Comparison of ENCODE assay signal across 24 cellular contexts in genomic region chr5:198516-198915, GRCh38. TPM values are rescaled to one million over a fixed set of nuclear protein-coding genes. Genes with fewer than 3 reads are reported as not detected.
A peak's percentile ranks its signal among the peaks of the same experiment; 100 is the strongest.
DNase-seq lines count a peak whose midpoint lies in the region; ATAC-seq and TF ChIP-seq lines count a peak whose summit lies in the region.
"Had no signal": no experiment of that assay in that cellular context is flagged by ENCODE, and none has a peak within 500 bp of the region (broad histone marks: within the 10 kb centered on the region; RNA-seq: fewer than 3 reads in every experiment).

No MANE protein-coding gene starts in this region.

- H2AK5ac ChIP-seq in neuronal stem cell (ENCODE audit: low read depth, low read length) (no peak overlapping the region), trophoblast cell (ENCODE audit: low read length) (no peak overlapping the region)

- H3K9me3 ChIP-seq in left ventricle myocardium inferior (replicated peaks): no peaks in the 10 kb centered on the region
- H3K9me3 ChIP-seq in neuronal stem cell (replicated peaks in 1 of 2; ENCODE audit: control insufficient read depth in 2 of 2, insufficient read depth in 1 of 2, low read depth in 1 of 2, low read length in 2 of 2): no peaks in the 10 kb centered on the region
- no peaks in the 10 kb centered on the region for H3K9me3 ChIP-seq in trophoblast cell (ENCODE audit: insufficient read depth, low read depth, low read length)

- H4K91ac ChIP-seq in neuronal stem cell (ENCODE audit: low read depth, low read length, poor library complexity) (no peak overlapping the region), trophoblast cell (ENCODE audit: low read depth, low read length) (no peak overlapping the region)

- H3K27me3 ChIP-seq in left ventricle myocardium inferior (ENCODE audit: low read depth) (no peaks in the 10 kb centered on the region), neuronal stem cell (ENCODE audit: control insufficient read depth in 3 of 3, insufficient read depth in 3 of 3, low read depth in 1 of 3, low read length in 3 of 3) (no peaks in the 10 kb centered on the region), trophoblast cell (ENCODE audit: insufficient read depth, low read length) (no peaks in the 10 kb centered on the region)

- H2BK12ac ChIP-seq in neuronal stem cell (ENCODE audit: low read length) (no peak overlapping the region), trophoblast cell (ENCODE audit: low read length) (no peak overlapping the region)

- H3K4me1 Mint-ChIP-seq in chondrocyte (ENCODE audit: low read depth): no peaks in the 10 kb centered on the region
- H3K4me1 Mint-ChIP-seq: CD4-positive, alpha-beta memory T cell had no signal

- H2AFZ ChIP-seq in neuronal stem cell (ENCODE audit: low read length) (no peak overlapping the region), trophoblast cell (ENCODE audit: insufficient read depth, low read length, poor library complexity) (no peak overlapping the region)
- H2AFZ ChIP-seq: GM23338 had no signal

- peaks cover 2% of the 10 kb centered on the region for H3K79me2 ChIP-seq in trophoblast cell (ENCODE audit: control insufficient read depth, insufficient read depth, low read length, poor library complexity)

- TF ChIP-seq CTCF in left ventricle myocardium inferior (IDR thresholded peaks at IDR 0.05; ENCODE audit: borderline replicate concordance) (no peak), chondrocyte (IDR thresholded peaks at IDR 0.05) (no peak)

- H3K9ac ChIP-seq in neuronal stem cell (ENCODE audit: low read depth, low read length, poor library complexity) (no peak overlapping the region), trophoblast cell (ENCODE audit: low read length) (no peak overlapping the region)

- H3K36me3 ChIP-seq in left ventricle myocardium inferior (peaks cover 8% of the 10 kb centered on the region), neuronal stem cell (replicated peaks in 1 of 2; ENCODE audit: control insufficient read depth in 2 of 2, insufficient read depth in 2 of 2, low read length in 2 of 2) (peaks cover 3 to 16% of the 10 kb centered on the region in 2 donors), trophoblast cell (ENCODE audit: control insufficient read depth in 1 of 2, insufficient read depth in 2 of 2, low read length in 2 of 2) (peaks cover 4 to 6% of the 10 kb centered on the region in 2 experiments)

- no peak for ATAC-seq in Right ventricle myocardium inferior
- no peak for ATAC-seq in GM18517 (IDR thresholded peaks at IDR 0.05; ENCODE audit: unreplicated experiment)
- ATAC-seq: GM23338 had no signal

- H3K4me3 ChIP-seq in left ventricle myocardium inferior (no peak overlapping the region), neuronal stem cell (ENCODE audit: low read length in 2 of 2) (no peak overlapping the region), trophoblast cell (ENCODE audit: low read depth, low read length) (no peak overlapping the region)
- H3K4me3 ChIP-seq: GM23338, SK-N-MC had no signal

- H3K9me3 Mint-ChIP-seq in chondrocyte (ENCODE audit: low read depth): no peaks in the 10 kb centered on the region
- H3K9me3 Mint-ChIP-seq: CD4-positive, alpha-beta memory T cell; GM23338 had no signal

- H3K27ac ChIP-seq in left ventricle myocardium inferior (replicated peaks) (peak overlapping the region; percentile 72), neuronal stem cell (replicated peaks; ENCODE audit: low read length) (no peak overlapping the region), trophoblast cell (ENCODE audit: low read depth, low read length) (no peak overlapping the region)
- H3K27ac ChIP-seq: SK-N-MC had no signal

- H3K14ac ChIP-seq in neuronal stem cell (ENCODE audit: low read length) (no peak overlapping the region), trophoblast cell (ENCODE audit: low read length) (no peak overlapping the region)

- H3K27ac Mint-ChIP-seq in chondrocyte (ENCODE audit: unreplicated experiment): no peak overlapping the region
- H3K27ac Mint-ChIP-seq: CD4-positive, alpha-beta memory T cell; GM23338 had no signal

- DNase-seq in left ventricle myocardium inferior: no peak
- DNase-seq in Right ventricle myocardium inferior (ENCODE audit: missing footprints): no peak
- DNase-seq in chondrocyte (ENCODE audit: low spot score): peak; percentile 83
- no peak for DNase-seq in neuronal stem cell (ENCODE audit: low spot score)
- no peak for DNase-seq in trophoblast cell
- DNase-seq in HT-29 (ENCODE audit: low spot score): no peak
- DNase-seq: CD4-positive, alpha-beta memory T cell; COR-L47; HCEC 1CT; Karpas-422; NCI-H1092; NCI-H1417 treated with DMSO at 0.1 percent for 48 hours; NCI-H1694 treated with DMSO at 0.1 percent for 48 hours; NCI-H2081; NCI-H2227 treated with DMSO at 0.1 percent for 48 hours; NCI-H526 treated with DMSO at 0.1 percent for 48 hours; RPMI8226; SIG-M5 had no signal

- no peak overlapping the region for H4K8ac ChIP-seq in neuronal stem cell (ENCODE audit: low read depth, low read length)
- no peak overlapping the region for H4K8ac ChIP-seq in trophoblast cell (ENCODE audit: low read depth, low read length)

- H2BK15ac ChIP-seq in neuronal stem cell (ENCODE audit: low read length): no peak overlapping the region

- H3K4ac ChIP-seq in neuronal stem cell (ENCODE audit: low read length) (no peak overlapping the region), trophoblast cell (ENCODE audit: low read depth, low read length) (no peak overlapping the region)

- H3K4me1 ChIP-seq in left ventricle myocardium inferior (peaks cover 59% of the 10 kb centered on the region), neuronal stem cell (ENCODE audit: control insufficient read depth in 2 of 2, insufficient read depth in 1 of 2, low read depth in 1 of 2, low read length in 2 of 2) (peaks cover 7 to 8% of the 10 kb centered on the region in 2 donors), trophoblast cell (ENCODE audit: control insufficient read depth in 1 of 2, insufficient read depth in 2 of 2, low read length in 2 of 2) (no peaks in the 10 kb centered on the region)

- intact Hi-C loops in left ventricle myocardium inferior (cut with micrococcal nuclease): no loop called here
- intact Hi-C loops in Right ventricle myocardium inferior (cut with DNase I): no loop called here

- H2BK5ac ChIP-seq in neuronal stem cell (ENCODE audit: low read length): peak overlapping the region; percentile 48
- H2BK5ac ChIP-seq in trophoblast cell (ENCODE audit: low read depth, low read length, poor library complexity): no peak overlapping the region

- no peak overlapping the region for H4K12ac ChIP-seq in trophoblast cell (ENCODE audit: low read depth, low read length)

- peaks cover 5% of the 10 kb centered on the region for H3K36me3 Mint-ChIP-seq in chondrocyte (ENCODE audit: low read depth)

- H3K27me3 Mint-ChIP-seq in chondrocyte (ENCODE audit: low read depth): no peaks in the 10 kb centered on the region
- H3K27me3 Mint-ChIP-seq: CD4-positive, alpha-beta memory T cell had no signal

- H3K4me3 Mint-ChIP-seq in chondrocyte (ENCODE audit: unreplicated experiment): no peak overlapping the region
- H3K4me3 Mint-ChIP-seq: CD4-positive, alpha-beta memory T cell; GM23338 had no signal

- H3K79me1 ChIP-seq in neuronal stem cell (ENCODE audit: low read depth, low read length) (peaks cover 13% of the 10 kb centered on the region), trophoblast cell (ENCODE audit: low read length) (no peaks in the 10 kb centered on the region)

- no peak overlapping the region for H3K4me2 ChIP-seq in neuronal stem cell (ENCODE audit: insufficient read depth, low read length, poor library complexity, severe bottlenecking)
- no peak overlapping the region for H3K4me2 ChIP-seq in trophoblast cell (ENCODE audit: low read length)
- H3K4me2 ChIP-seq: GM23338 had no signal

- WGBS in neuronal stem cell (ENCODE audit: extremely low coverage in 2 of 2, insufficient read length in 2 of 2, insufficient replicate concordance in 1 of 2), 2 donors: no CpG with 5 or more reads among the region's 16 CpGs
- no CpG with 5 or more reads among the region's 16 CpGs for WGBS in trophoblast cell (ENCODE audit: extremely low coverage, insufficient coverage, insufficient read length)

- no peak overlapping the region for H2BK120ac ChIP-seq in neuronal stem cell (ENCODE audit: low read depth, low read length)
- H2BK120ac ChIP-seq in trophoblast cell (ENCODE audit: insufficient read depth, low read length, poor library complexity): no peak overlapping the region

- H3K23ac ChIP-seq in neuronal stem cell (ENCODE audit: low read depth, low read length, poor library complexity) (peak overlapping the region; percentile 57), trophoblast cell (ENCODE audit: low read length) (no peak overlapping the region)

- H3K18ac ChIP-seq in neuronal stem cell (ENCODE audit: low read length) (no peak overlapping the region), trophoblast cell (ENCODE audit: low read length) (no peak overlapping the region)

RNA-seq across cellular contexts. Expression of gene LRRC14B, which starts 7.2 kb away (rescaled TPM):
- 93.4 TPM for total RNA-seq in left ventricle myocardium inferior
- 74.9 TPM for total RNA-seq in Right ventricle myocardium inferior
- not detected in 3 replicates for total RNA-seq in chondrocyte
- 0.03 TPM for polyA plus RNA-seq in neuronal stem cell (2013, experiment 1 of 2)
- not detected for polyA plus RNA-seq in neuronal stem cell (2013, experiment 2 of 2)
- 0.05 and 0.06 TPM in 2 replicates for polyA plus RNA-seq in trophoblast cell (2013)
- not detected in 2 replicates for total RNA-seq in HT-29 (2014; rRNA removed; shearing (Covaris generic))
- total RNA-seq: A172; CD4-positive, alpha-beta memory T cell; GM23338; NCI-H460 had no signal
- polyA plus RNA-seq: BJ, GM23338 had no signal

RNA-seq across cellular contexts. Expression of gene CCDC127, which starts 19.4 kb away (rescaled TPM):
- total RNA-seq in left ventricle myocardium inferior (7.9 TPM), Right ventricle myocardium inferior (9.4 TPM), chondrocyte (8.0 to 10.4 TPM (median 9.6 TPM) in 3 replicates)
- polyA plus RNA-seq in neuronal stem cell (2013, experiment 1 of 2): 5.2 TPM
- 5.1 TPM for polyA plus RNA-seq in neuronal stem cell (2013, experiment 2 of 2)
- polyA plus RNA-seq in trophoblast cell (2013): 3.6 and 3.8 TPM in 2 replicates
- 3.7 and 5.9 TPM in 2 replicates for total RNA-seq in HT-29 (2014; rRNA removed; shearing (Covaris generic))

RNA-seq across cellular contexts. Expression of gene SDHA, which starts 19.6 kb away (rescaled TPM):
- 757 TPM for total RNA-seq in left ventricle myocardium inferior
- total RNA-seq in Right ventricle myocardium inferior: 811 TPM
- 79.7 to 95.5 TPM (median 81.5 TPM) in 3 replicates for total RNA-seq in chondrocyte
- polyA plus RNA-seq in neuronal stem cell (2013, experiment 1 of 2): 60.5 TPM
- polyA plus RNA-seq in neuronal stem cell (2013, experiment 2 of 2): 67.5 TPM
- polyA plus RNA-seq in trophoblast cell (2013): 117 and 122 TPM in 2 replicates
- 273 and 277 TPM in 2 replicates for total RNA-seq in HT-29 (2014; rRNA removed; shearing (Covaris generic))

Comparison
In these comparisons a context has a peak if more than half of its experiments do, and no peak if none do; other contexts are left out.
1. RNA of gene LRRC14B, which starts 7.2 kb away (total RNA-seq): 93.4 TPM in left ventricle myocardium inferior (single experiment) and 74.9 TPM in Right ventricle myocardium inferior (single experiment); not detected in chondrocyte and not detected in HT-29; every median in the first group is over 10 times any median in the second.